Comparison of ENCODE assay signal across 9 cellular contexts in genomic region chr16:1645914-1646525, GRCh38. TPM values are rescaled to one million over a fixed set of nuclear protein-coding genes. Genes with fewer than 3 reads are reported as not detected.
DNase-seq lines count a peak whose midpoint lies in the region; ATAC-seq and TF ChIP-seq lines count a peak whose summit lies in the region.
"Had no signal": no experiment of that assay in that cellular context is flagged by ENCODE, and none has a peak within 500 bp of the region (broad histone marks: within the 10 kb centered on the region; RNA-seq: fewer than 3 reads in every experiment).

No MANE protein-coding gene starts in this region.

- peak overlapping the region; percentile 38; the same call in 1 of the 2 replicates for H3K9ac ChIP-seq in PC-3 (ENCODE audit: low read length)

- POLR2A ChIA-PET in PC-3 (lab: Charles Lee; ENCODE audit: unreplicated experiment) = no interaction called here

- peaks cover 21% of the 10 kb centered on the region for H3K4me1 ChIP-seq in PC-3 (ENCODE audit: insufficient read depth, low read length)

- H3K27ac Mint-ChIP-seq in activated naive CD4-positive, alpha-beta T cell treated with anti-CD3 and anti-CD28 coated beads, Interleukin-2, amount 50 U/mL, for 72 hours = peak overlapping the region; percentile 55 to 82
- peak overlapping the region; percentile 73 for H3K27ac Mint-ChIP-seq in progenitor cell of endocrine pancreas

- H3K4me2 ChIP-seq in PC-3 (ENCODE audit: low read length) = peak overlapping the region; percentile 67

- ATAC-seq in PC-3 = peak; percentile 97
- ATAC-seq in activated naive CD4-positive, alpha-beta T cell treated with anti-CD3 and anti-CD28 coated beads, Interleukin-2, amount 50 U/mL, for 72 hours = peak; percentile 86 to 94

- no peak overlapping the region for H3K4me3 Mint-ChIP-seq in progenitor cell of endocrine pancreas (ENCODE audit: low read depth)
- H3K4me3 Mint-ChIP-seq: neural crest cell had no signal

- H3K4me3 ChIP-seq in PC-3 (ENCODE audit: low read length) = peak overlapping the region; percentile 27; the same call in 1 of the 2 replicates

- peaks cover 5 to 31% of the 10 kb centered on the region in 2 donors for H3K36me3 Mint-ChIP-seq in activated naive CD4-positive, alpha-beta T cell treated with anti-CD3 and anti-CD28 coated beads, Interleukin-2, amount 50 U/mL, for 72 hours
- H3K36me3 Mint-ChIP-seq in progenitor cell of endocrine pancreas (ENCODE audit: insufficient read depth) = peaks cover 35% of the 10 kb centered on the region

- no peak for TF ChIP-seq CTCF in PC-3 (conservative IDR thresholded peaks at IDR 0.05; ENCODE audit: low read depth, low read length)
- TF ChIP-seq CTCF in progenitor cell of endocrine pancreas (IDR thresholded peaks at IDR 0.05; ENCODE audit: unreplicated experiment) = no peak

- intact Hi-C loops in PC-3 (cut with micrococcal nuclease) = loop anchor here (5.0 kb wide), 1 partner anchor 34 kb away; the partner anchor contains the start of genes CRAMP1 and IFT140

- DNase-seq in COLO668 (lab: John Stamatoyannopoulos, UW; ENCODE audit: unreplicated experiment) (peak; percentile 67), PC-3 (peak; percentile 81), progenitor cell of endocrine pancreas (ENCODE audit: low spot score, unreplicated experiment) (no peak), T-helper 9 cell (no peak), RKO (ENCODE audit: low spot score) (no peak), RPMI8226 (no peak), NCI-H1436 (lab: John Stamatoyannopoulos, UW) (no peak)
- peak in 1 of 2 donors; percentile 33 for DNase-seq in activated naive CD4-positive, alpha-beta T cell treated with anti-CD3 and anti-CD28 coated beads, Interleukin-2, amount 50 U/mL, for 72 hours (ENCODE audit: low spot score in 2 of 2)

- H3K27me3 ChIP-seq in PC-3 (ENCODE audit: low read length) = no peaks in the 10 kb centered on the region

- H3K27me3 Mint-ChIP-seq in progenitor cell of endocrine pancreas = no peaks in the 10 kb centered on the region

- H3K4me1 Mint-ChIP-seq in progenitor cell of endocrine pancreas (ENCODE audit: low read depth) = no peaks in the 10 kb centered on the region
- H3K4me1 Mint-ChIP-seq: neural crest cell had no signal

- H3K9me3 Mint-ChIP-seq in activated naive CD4-positive, alpha-beta T cell treated with anti-CD3 and anti-CD28 coated beads, Interleukin-2, amount 50 U/mL, for 72 hours = no peaks in the 10 kb centered on the region
- no peaks in the 10 kb centered on the region for H3K9me3 Mint-ChIP-seq in progenitor cell of endocrine pancreas (ENCODE audit: low read depth)

- H3K79me2 ChIP-seq in PC-3 (ENCODE audit: low read length) = peaks cover 17% of the 10 kb centered on the region; the same call in 1 of the 2 replicates

- BruUV-seq in PC-3 (replicated peaks; lab: Mats Ljungman, UMichigan) = no TSS peak

- CTCF ChIA-PET in PC-3 (lab: Charles Lee) = no interaction called here

- H3K27ac ChIP-seq in PC-3 (ENCODE audit: low read length) = peak overlapping the region; percentile 89

- peaks cover 4% of the 10 kb centered on the region for H3F3A ChIP-seq in PC-3 (ENCODE audit: low read length, unreplicated experiment)

- peaks cover 10% of the 10 kb centered on the region for H3K36me3 ChIP-seq in PC-3 (ENCODE audit: low read depth, low read length)

- H2AFZ ChIP-seq in PC-3 (ENCODE audit: low read length) = no peak overlapping the region

- no peaks in the 10 kb centered on the region for H4K20me1 ChIP-seq in PC-3 (ENCODE audit: low read length)

- H3K9me2 ChIP-seq in PC-3 (replicated peaks; ENCODE audit: low read length) = no peaks in the 10 kb centered on the region

- no peaks in the 10 kb centered on the region for H3K9me3 ChIP-seq in PC-3 (ENCODE audit: low read length)

RNA-seq across cellular contexts. Expression of gene JPT2, which starts 32.1 kb away (rescaled TPM):
- total RNA-seq in PC-3 (2014; rRNA removed) = 85.2 and 86.5 TPM in 2 replicates
- total RNA-seq in activated naive CD4-positive, alpha-beta T cell treated with anti-CD3 and anti-CD28 coated beads, Interleukin-2, amount 50 U/mL, for 72 hours = 10 to 100 TPM; 66.5 to 74.8 TPM
- 141 and 146 TPM in 2 replicates for total RNA-seq in progenitor cell of endocrine pancreas

RNA-seq across cellular contexts. Expression of gene CRAMP1, which starts 33.9 kb away (rescaled TPM):
- total RNA-seq in PC-3 (2014; rRNA removed) = 8.5 and 15.5 TPM in 2 replicates
- 10 to 100 TPM; 16.5 to 19.5 TPM for total RNA-seq in activated naive CD4-positive, alpha-beta T cell treated with anti-CD3 and anti-CD28 coated beads, Interleukin-2, amount 50 U/mL, for 72 hours
- 58.3 and 61.3 TPM in 2 replicates for total RNA-seq in progenitor cell of endocrine pancreas

RNA-seq across cellular contexts. Expression of gene IFT140, which starts 34.1 kb away (rescaled TPM):
- total RNA-seq in PC-3 (2014; rRNA removed) = 4.2 and 6.2 TPM in 2 replicates
- total RNA-seq in activated naive CD4-positive, alpha-beta T cell treated with anti-CD3 and anti-CD28 coated beads, Interleukin-2, amount 50 U/mL, for 72 hours = 10 to 100 TPM; 16.0 to 17.1 TPM
- 75.2 and 85.3 TPM in 2 replicates for total RNA-seq in progenitor cell of endocrine pancreas

RNA-seq across cellular contexts. Expression of gene MAPK8IP3, which starts 60.0 kb away (rescaled TPM):
- total RNA-seq in PC-3 (2014; rRNA removed) (41.1 and 59.7 TPM in 2 replicates), progenitor cell of endocrine pancreas (153 and 157 TPM in 2 replicates)
- total RNA-seq in activated naive CD4-positive, alpha-beta T cell treated with anti-CD3 and anti-CD28 coated beads, Interleukin-2, amount 50 U/mL, for 72 hours = 10 to 100 TPM; 76.1 to 83.6 TPM

Comparison
In these comparisons a context has a peak if more than half of its experiments do, and no peak if none do; other contexts are left out.
1. DNase-seq: peak in COLO668 (single experiment) and PC-3 (single experiment); none in progenitor cell of endocrine pancreas (single experiment), T-helper 9 cell (single experiment), RKO (single experiment), RPMI8226 (single experiment) and NCI-H1436 (single experiment).